ENCODE assay signal across 9 cellular contexts in the genomic region with DNA sequence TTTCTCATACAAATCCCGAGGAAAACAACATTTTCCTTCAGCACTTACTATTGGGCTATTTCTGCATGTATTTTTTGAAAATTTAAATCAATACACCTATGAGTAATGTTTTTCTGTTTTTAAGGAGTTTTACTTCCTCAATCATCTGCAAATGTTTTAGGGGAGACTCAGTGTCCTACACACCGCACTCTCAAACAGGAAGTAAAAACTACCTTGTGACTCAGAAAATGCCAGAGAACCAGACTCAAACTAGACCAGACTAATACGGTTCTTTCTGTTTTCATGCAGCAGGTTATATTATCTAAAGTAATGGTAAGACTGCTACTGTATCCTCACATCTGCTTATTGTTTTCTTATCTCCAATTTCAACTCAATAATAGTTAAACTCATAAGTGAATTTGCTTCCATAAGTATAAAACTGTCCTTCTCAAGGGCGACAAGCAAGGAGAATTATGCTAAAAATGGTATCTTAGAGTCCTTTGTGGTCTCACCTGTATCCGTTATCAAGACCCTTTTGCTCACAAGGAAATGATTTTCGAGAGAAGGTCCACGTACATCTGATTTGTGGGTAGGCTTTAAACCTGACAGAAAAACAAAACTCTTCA. TPM values are rescaled to one million over a fixed set of nuclear protein-coding genes. Genes with fewer than 3 reads are reported as not detected.
DNase-seq lines count a peak whose midpoint lies in the region; ATAC-seq and TF ChIP-seq lines count a peak whose summit lies in the region.
"Had no signal": no experiment of that assay in that cellular context is flagged by ENCODE, and none has a peak within 500 bp of the region (broad histone marks: within the 10 kb centered on the region; RNA-seq: fewer than 3 reads in every experiment).

No MANE protein-coding gene starts in this region.

- no peak overlapping the region for H3K4me2 ChIP-seq in SK-N-SH

- POLR2A ChIA-PET in SK-N-SH (lab: Yijun Ruan, JAX), result no interaction called here

- H3K36me3 ChIP-seq in body of pancreas (replicated peaks in 1 of 2; ENCODE audit: insufficient read depth in 1 of 2, low read depth in 2 of 2) (no peaks in the 10 kb centered on the region), SK-N-SH (replicated peaks in 1 of 2; ENCODE audit: control insufficient read depth in 1 of 2, insufficient read depth in 2 of 2, low read length in 1 of 2) (no peaks in the 10 kb centered on the region)

- H4K20me1 ChIP-seq in SK-N-SH (ENCODE audit: insufficient read depth), result no peaks in the 10 kb centered on the region

- no peak for TF ChIP-seq RAD21 in SK-N-SH (IDR thresholded peaks at IDR 0.05; ENCODE audit: low read length)

- intact Hi-C loops in body of pancreas (cut with DNase I), result no loop called here

- no peak for TF ChIP-seq CTCF in GM12864 (IDR thresholded peaks at IDR 0.05; ENCODE audit: low read depth, low read length, missing control alignments)
- no peak for TF ChIP-seq CTCF in body of pancreas (IDR thresholded peaks at IDR 0.05)
- TF ChIP-seq CTCF in SK-N-SH (IDR thresholded peaks at IDR 0.05), result no peak

- DNase-seq in GM12864 (ENCODE audit: low read depth) (peak; percentile 94), body of pancreas (no peak), NCI-H1694 treated with DMSO at 0.1 percent for 48 hours (lab: John Stamatoyannopoulos, UW) (no peak), SK-N-SH (no peak), HUDEP-2 (lab: John Stamatoyannopoulos, UW; ENCODE audit: unreplicated experiment in 76 of 76) (no peak)
- DNase-seq in activated CD4-positive, CD25-positive, alpha-beta regulatory T cell treated with anti-CD3 and anti-CD28 coated beads, Interleukin-2, amount 50 U/mL, for 72 hours, result no peak

- no peaks in the 10 kb centered on the region for H3F3A ChIP-seq in SK-N-SH (replicated peaks; ENCODE audit: insufficient read depth)

- no peak overlapping the region for H3K9ac ChIP-seq in SK-N-SH

- TF ChIP-seq EP300 in SK-N-SH (IDR thresholded peaks at IDR 0.05; ENCODE audit: borderline replicate concordance in 1 of 2, low read depth in 1 of 2, low read length in 1 of 2), result no peak

- no peaks in the 10 kb centered on the region for H3K9me3 ChIP-seq in body of pancreas
- no peaks in the 10 kb centered on the region for H3K9me3 ChIP-seq in SK-N-SH

- H3K4me1 ChIP-seq in body of pancreas (peaks cover 19% of the 10 kb centered on the region), SK-N-SH (ENCODE audit: control insufficient read depth in 1 of 2, insufficient read depth in 2 of 2, low read depth in 1 of 2, low read length in 1 of 2) (no peaks in the 10 kb centered on the region)

- no peaks in the 10 kb centered on the region for H3K9me2 ChIP-seq in SK-N-SH

- H3K27me3 ChIP-seq in body of pancreas, result no peaks in the 10 kb centered on the region
- H3K27me3 ChIP-seq in SK-N-SH (ENCODE audit: insufficient read depth), result peaks cover 33% of the 10 kb centered on the region

- peak overlapping the region in 1 of 4 donors; percentile 32 for H3K27ac ChIP-seq in body of pancreas
- H3K27ac ChIP-seq in SK-N-SH (ENCODE audit: low read depth in 2 of 2, low read length in 1 of 2), result no peak overlapping the region

- no peak overlapping the region for H2AFZ ChIP-seq in SK-N-SH (ENCODE audit: low read depth)

- 60 to 67% methylated on average over 7 of the region's 7 CpGs for WGBS in body of pancreas, 2 donors
- WGBS in SK-N-SH (ENCODE audit: low lambda C conversion rate), result 13% methylated on average over 7 of the region's 7 CpGs

- H3K79me2 ChIP-seq in SK-N-SH (ENCODE audit: insufficient read depth), result no peaks in the 10 kb centered on the region

- H3K4me3 ChIP-seq in GM12864 (ENCODE audit: low read depth, low read length) (no peak overlapping the region; the same call in 1 of the 2 replicates), body of pancreas (no peak overlapping the region), SK-N-SH (ENCODE audit: low read depth in 2 of 2, low read length in 1 of 2) (no peak overlapping the region)

- CTCF ChIA-PET in SK-N-SH (lab: Yijun Ruan, JAX), result no interaction called here

- ATAC-seq in GM21447 (IDR thresholded peaks at IDR 0.05; ENCODE audit: unreplicated experiment) (peak; percentile 83), HG03520 (IDR thresholded peaks at IDR 0.05; ENCODE audit: unreplicated experiment) (peak; percentile 70), body of pancreas (peak; percentile 60)

- no peak for TF ChIP-seq POLR2A in body of pancreas (IDR thresholded peaks at IDR 0.05)

TF ChIP-seq in SK-N-SH, 30 proteins besides CTCF, POLR2A, EP300 and RAD21:
- TF ChIP-seq, protein P1, sequence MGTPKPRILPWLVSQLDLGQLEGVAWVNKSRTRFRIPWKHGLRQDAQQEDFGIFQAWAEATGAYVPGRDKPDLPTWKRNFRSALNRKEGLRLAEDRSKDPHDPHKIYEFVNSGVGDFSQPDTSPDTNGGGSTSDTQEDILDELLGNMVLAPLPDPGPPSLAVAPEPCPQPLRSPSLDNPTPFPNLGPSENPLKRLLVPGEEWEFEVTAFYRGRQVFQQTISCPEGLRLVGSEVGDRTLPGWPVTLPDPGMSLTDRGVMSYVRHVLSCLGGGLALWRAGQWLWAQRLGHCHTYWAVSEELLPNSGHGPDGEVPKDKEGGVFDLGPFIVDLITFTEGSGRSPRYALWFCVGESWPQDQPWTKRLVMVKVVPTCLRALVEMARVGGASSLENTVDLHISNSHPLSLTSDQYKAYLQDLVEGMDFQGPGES (IDR thresholded peaks at IDR 0.05; ENCODE audit: low read depth, low read length), result no peak
- TF ChIP-seq NRF1 (IDR thresholded peaks at IDR 0.05; ENCODE audit: low read depth, low read length) (no peak), SMC3 (IDR thresholded peaks at IDR 0.05; ENCODE audit: low read depth, low read length) (no peak), EZH2phosphoT487 (IDR thresholded peaks at IDR 0.05; ENCODE audit: borderline replicate concordance, low read depth) (no peak), GABPA (IDR thresholded peaks at IDR 0.05; ENCODE audit: low read depth) (no peak), ELF1 (IDR thresholded peaks at IDR 0.05) (no peak), FOSL2 (IDR thresholded peaks at IDR 0.05; ENCODE audit: borderline replicate concordance, low read depth) (no peak), NFIC (IDR thresholded peaks at IDR 0.05; ENCODE audit: borderline replicate concordance) (no peak), YY1 (IDR thresholded peaks at IDR 0.05; ENCODE audit: low read depth) (no peak), FOXM1 (IDR thresholded peaks at IDR 0.05; ENCODE audit: low read depth) (no peak), MEF2A (IDR thresholded peaks at IDR 0.05; ENCODE audit: borderline replicate concordance, low read depth) (no peak), POLR2AphosphoS5 (IDR thresholded peaks at IDR 0.05; ENCODE audit: low read depth, low read length) (no peak), TCF12 (IDR thresholded peaks at IDR 0.05) (no peak), GATA2 (CRISPR knock-in tag; IDR thresholded peaks at IDR 0.05) (no peak), CHD2 (IDR thresholded peaks at IDR 0.05; ENCODE audit: low read length, partially characterized antibody) (no peak)
- TF ChIP-seq, protein P2, sequence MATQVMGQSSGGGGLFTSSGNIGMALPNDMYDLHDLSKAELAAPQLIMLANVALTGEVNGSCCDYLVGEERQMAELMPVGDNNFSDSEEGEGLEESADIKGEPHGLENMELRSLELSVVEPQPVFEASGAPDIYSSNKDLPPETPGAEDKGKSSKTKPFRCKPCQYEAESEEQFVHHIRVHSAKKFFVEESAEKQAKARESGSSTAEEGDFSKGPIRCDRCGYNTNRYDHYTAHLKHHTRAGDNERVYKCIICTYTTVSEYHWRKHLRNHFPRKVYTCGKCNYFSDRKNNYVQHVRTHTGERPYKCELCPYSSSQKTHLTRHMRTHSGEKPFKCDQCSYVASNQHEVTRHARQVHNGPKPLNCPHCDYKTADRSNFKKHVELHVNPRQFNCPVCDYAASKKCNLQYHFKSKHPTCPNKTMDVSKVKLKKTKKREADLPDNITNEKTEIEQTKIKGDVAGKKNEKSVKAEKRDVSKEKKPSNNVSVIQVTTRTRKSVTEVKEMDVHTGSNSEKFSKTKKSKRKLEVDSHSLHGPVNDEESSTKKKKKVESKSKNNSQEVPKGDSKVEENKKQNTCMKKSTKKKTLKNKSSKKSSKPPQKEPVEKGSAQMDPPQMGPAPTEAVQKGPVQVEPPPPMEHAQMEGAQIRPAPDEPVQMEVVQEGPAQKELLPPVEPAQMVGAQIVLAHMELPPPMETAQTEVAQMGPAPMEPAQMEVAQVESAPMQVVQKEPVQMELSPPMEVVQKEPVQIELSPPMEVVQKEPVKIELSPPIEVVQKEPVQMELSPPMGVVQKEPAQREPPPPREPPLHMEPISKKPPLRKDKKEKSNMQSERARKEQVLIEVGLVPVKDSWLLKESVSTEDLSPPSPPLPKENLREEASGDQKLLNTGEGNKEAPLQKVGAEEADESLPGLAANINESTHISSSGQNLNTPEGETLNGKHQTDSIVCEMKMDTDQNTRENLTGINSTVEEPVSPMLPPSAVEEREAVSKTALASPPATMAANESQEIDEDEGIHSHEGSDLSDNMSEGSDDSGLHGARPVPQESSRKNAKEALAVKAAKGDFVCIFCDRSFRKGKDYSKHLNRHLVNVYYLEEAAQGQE (IDR thresholded peaks at IDR 0.05; ENCODE audit: low read depth, low read length), result no peak
- TF ChIP-seq, protein P3, sequence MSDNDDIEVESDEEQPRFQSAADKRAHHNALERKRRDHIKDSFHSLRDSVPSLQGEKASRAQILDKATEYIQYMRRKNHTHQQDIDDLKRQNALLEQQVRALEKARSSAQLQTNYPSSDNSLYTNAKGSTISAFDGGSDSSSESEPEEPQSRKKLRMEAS (IDR thresholded peaks at IDR 0.05; ENCODE audit: low read depth), result no peak
TF ChIP-seq in SK-N-SH: peak in this region for 0.

RNA-seq across cellular contexts. Expression of a gene that starts 52.5 kb away (rescaled TPM):
- 1 to 10 TPM; 2.0 to 4.2 TPM for total RNA-seq in body of pancreas
- polyA plus RNA-seq in SK-N-SH (2012; rRNA removed), result not detected in 2 replicates
- not detected in 2 replicates for polyA plus RNA-seq in SK-N-SH (2012; cell fraction: cytosol; rRNA removed)
- polyA plus RNA-seq in SK-N-SH (2012; cell fraction: nucleus; rRNA removed), result not detected in 2 replicates
- total RNA-seq: activated CD8-positive, alpha-beta memory T cell treated with anti-CD3 and anti-CD28 coated beads for 36 hours had no signal

RNA-seq across cellular contexts. Expression of a gene that starts 59.4 kb away (rescaled TPM):
- not detected for total RNA-seq in body of pancreas
- polyA plus RNA-seq in SK-N-SH (2012; rRNA removed), result not detected in 2 replicates
- not detected in 2 replicates for polyA plus RNA-seq in SK-N-SH (2012; cell fraction: cytosol; rRNA removed)
- not detected in 2 replicates for polyA plus RNA-seq in SK-N-SH (2012; cell fraction: nucleus; rRNA removed)
- total RNA-seq: activated CD8-positive, alpha-beta memory T cell treated with anti-CD3 and anti-CD28 coated beads for 36 hours had no signal
